ENCODE assay signal across 8 cellular contexts in genomic region chr19:17605761-17606745, GRCh38. TPM values are rescaled to one million over a fixed set of nuclear protein-coding genes. Genes with fewer than 3 reads are reported as not detected.
DNase-seq lines count a peak whose midpoint lies in the region; ATAC-seq and TF ChIP-seq lines count a peak whose summit lies in the region.

No MANE protein-coding gene starts in this region.

- peak; percentile 84 to 99 (median 98) for DNase-seq in NCI-H1417 (lab: John Stamatoyannopoulos, UW)
- peak; percentile 75 for DNase-seq in activated CD4-positive, CD25-positive, alpha-beta regulatory T cell treated with anti-CD3 and anti-CD28 coated beads, Interleukin-2, amount 50 U/mL, for 72 hours
- peak; percentile 79 for DNase-seq in choroid plexus epithelial cell (ENCODE audit: low read depth)
- peak; percentile 67 for DNase-seq in left lobe of liver (ENCODE audit: low spot score)
- peak; percentile 65 to 78 for DNase-seq in stimulated activated CD4-positive, alpha-beta T cell treated with anti-CD3 and anti-CD28 coated beads, Interleukin-2, amount 100 ng/mL, for 48 hours
- no peak for DNase-seq in cerebellar nuclear complex (lab: John Stamatoyannopoulos, UW)

- TF ChIP-seq POLR2A in GM10847 (IDR thresholded peaks at IDR 0.05; ENCODE audit: extremely low read depth, insufficient read length), result peak; percentile 44

- peak; percentile 47 for ATAC-seq in HG02623 (IDR thresholded peaks at IDR 0.05; ENCODE audit: unreplicated experiment)
- peak; percentile 69 for ATAC-seq in left lobe of liver

- peak; percentile 41 for TF ChIP-seq CTCF in choroid plexus epithelial cell (conservative IDR thresholded peaks at IDR 0.05; ENCODE audit: low read depth, low read length)

- peak overlapping the region; percentile 46 for H3K4me3 ChIP-seq in choroid plexus epithelial cell (ENCODE audit: low read depth, low read length)

RNA-seq across cellular contexts. Expression of gene COLGALT1, which starts 50.6 kb away (rescaled TPM):
- 31.5 TPM for total RNA-seq in left lobe of liver

Comparison
In these comparisons a context has a peak if more than half of its experiments do, and no peak if none do; other contexts are left out.
1. DNase-seq: peak in NCI-H1417 (3 of 3), activated CD4-positive, CD25-positive, alpha-beta regulatory T cell treated with anti-CD3 and anti-CD28 coated beads, Interleukin-2, amount 50 U/mL, for 72 hours (single experiment), choroid plexus epithelial cell (single experiment), left lobe of liver (single experiment) and stimulated activated CD4-positive, alpha-beta T cell treated with anti-CD3 and anti-CD28 coated beads, Interleukin-2, amount 100 ng/mL, for 48 hours (2 of 2); none in cerebellar nuclear complex (0 of 2).